In genomic region chr1:70171512-70171911, GRCh38 we compare ENCODE assay signal across 21 cellular contexts. TPM values are rescaled to one million over a fixed set of nuclear protein-coding genes. Genes with fewer than 3 reads are reported as not detected.
DNase-seq lines count a peak whose midpoint lies in the region; ATAC-seq, FAIRE-seq and TF ChIP-seq lines count a peak whose summit lies in the region.
"Had no signal": no experiment of that assay in that cellular context is flagged by ENCODE, and none has a peak within 500 bp of the region (broad histone marks: within the 10 kb centered on the region; RNA-seq: fewer than 3 reads in every experiment).

No MANE protein-coding gene starts in this region.

- DNase-seq in activated CD4-positive, CD25-positive, alpha-beta regulatory T cell treated with anti-CD3 and anti-CD28 coated beads, Interleukin-2, amount 50 U/mL, for 72 hours = no peak
- DNase-seq in RKO (ENCODE audit: low spot score) (peak; percentile 9), keratinocyte (ENCODE audit: low read depth, low spot score) (no peak), brain microvascular endothelial cell (no peak)
- DNase-seq: ACHN; AML-193; BE2C; CD4-positive, alpha-beta T cell; CD8-positive, alpha-beta memory T cell; DMS53; DMS79 treated with DMSO at 0.1 percent for 48 hours; GF-D8; GM23248; H9 had no signal

- H3K9me3 ChIP-seq in keratinocyte (ENCODE audit: control insufficient read depth, low read depth, low read length) = no peaks in the 10 kb centered on the region
- H3K9me3 ChIP-seq: BE2C; BLaER1 treated with 17β-estradiol and CSF1 and Interleukin-3, amounts not matched to agents 10 nM and 100 nM had no signal

- H3K4me2 ChIP-seq in keratinocyte (ENCODE audit: control insufficient read depth, extremely low read depth, insufficient read depth, low read depth, low read length) = no peak overlapping the region
- H3K4me2 ChIP-seq: BLaER1 treated with 17β-estradiol and CSF1 and Interleukin-3, amounts not matched to agents 10 nM and 100 nM had no signal

- peak; percentile 34 for FAIRE-seq in keratinocyte (lab: Jason Lieb, UNC)
- FAIRE-seq: GM12891, H1 had no signal

- dilution Hi-C loops in keratinocyte (cut with MboI; ENCODE audit: extremely low pct_ligation_motif_present, low sequenced_read_pairs) = no loop called here

- peak; percentile 33 to 35 for ATAC-seq in activated CD4-positive, CD25-positive, alpha-beta regulatory T cell treated with anti-CD3 and anti-CD28 coated beads, Interleukin-2, amount 50 U/mL, for 24 hours
- ATAC-seq in HG03175 (IDR thresholded peaks at IDR 0.05; ENCODE audit: unreplicated experiment) = no peak
- ATAC-seq: HCT116 had no signal

- H4K20me1 ChIP-seq in keratinocyte (ENCODE audit: control insufficient read depth, extremely low read depth, insufficient read depth, low read length) = no peaks in the 10 kb centered on the region

- in situ Hi-C loops in brain microvascular endothelial cell (cut with HindIII; ENCODE audit: low pct_ligation_motif_present, low sequenced_read_pairs) = no loop called here

- no peaks in the 10 kb centered on the region for H3K36me3 ChIP-seq in keratinocyte (ENCODE audit: control insufficient read depth in 2 of 2, extremely low read depth in 1 of 2, insufficient read depth in 2 of 2, low read length in 2 of 2)
- no peaks in the 10 kb centered on the region for H3K36me3 ChIP-seq in brain microvascular endothelial cell (replicated peaks)
- H3K36me3 ChIP-seq: BE2C had no signal

- no peaks in the 10 kb centered on the region for H3K27me3 ChIP-seq in keratinocyte (ENCODE audit: control insufficient read depth, extremely low read depth, insufficient read depth, low read length)
- H3K27me3 ChIP-seq in brain microvascular endothelial cell (replicated peaks) = no peaks in the 10 kb centered on the region
- H3K27me3 ChIP-seq: BE2C; BLaER1 treated with 17β-estradiol and CSF1 and Interleukin-3, amounts not matched to agents 10 nM and 100 nM had no signal

- H3K27ac ChIP-seq in keratinocyte (ENCODE audit: control insufficient read depth, insufficient read depth, low read length) (no peak overlapping the region), brain microvascular endothelial cell (no peak overlapping the region)
- H3K27ac ChIP-seq: 22Rv1; BLaER1 treated with 17β-estradiol and CSF1 and Interleukin-3, amounts not matched to agents 10 nM and 100 nM; GM23248 had no signal

- no peaks in the 10 kb centered on the region for H3K9me1 ChIP-seq in keratinocyte (ENCODE audit: control insufficient read depth, extremely low read depth, insufficient read depth, low read length)

- no peak for TF ChIP-seq CTCF in keratinocyte (optimal IDR thresholded peaks at IDR 0.05 in 1 of 3, IDR thresholded peaks at IDR 0.05 in 1 of 3, conservative IDR thresholded peaks at IDR 0.05 in 1 of 3; ENCODE audit: extremely low read depth in 1 of 3, insufficient read depth in 2 of 3, low read length in 3 of 3)
- no peak for TF ChIP-seq CTCF in brain microvascular endothelial cell (IDR thresholded peaks at IDR 0.05; ENCODE audit: low read depth, low read length, missing control alignments)

- H2AFZ ChIP-seq in keratinocyte (ENCODE audit: control insufficient read depth, low read length) = no peak overlapping the region
- H2AFZ ChIP-seq: GM23248 had no signal

- H3K9ac ChIP-seq in keratinocyte (ENCODE audit: control insufficient read depth, extremely low read depth, insufficient read depth, low read length) = no peak overlapping the region
- H3K9ac ChIP-seq: BLaER1 treated with 17β-estradiol and CSF1 and Interleukin-3, amounts not matched to agents 10 nM and 100 nM; GM23248 had no signal

- no peaks in the 10 kb centered on the region for H3K79me2 ChIP-seq in keratinocyte (ENCODE audit: control insufficient read depth, insufficient read depth, low read length)

- H3K4me1 ChIP-seq in keratinocyte (ENCODE audit: control insufficient read depth, extremely low read depth, insufficient read depth, low read length) = no peaks in the 10 kb centered on the region
- H3K4me1 ChIP-seq: BE2C had no signal

- H3K4me3 ChIP-seq in keratinocyte (ENCODE audit: control insufficient read depth in 2 of 3, extremely low read depth in 1 of 3, insufficient read depth in 2 of 3, low read depth in 1 of 3, low read length in 3 of 3) (no peak overlapping the region), brain microvascular endothelial cell (ENCODE audit: low read depth, low read length) (no peak overlapping the region)
- H3K4me3 ChIP-seq: BLaER1 treated with 17β-estradiol and CSF1 and Interleukin-3, amounts not matched to agents 10 nM and 100 nM; GM23248 had no signal

RNA-seq across cellular contexts. Expression of gene LRRC40, which starts 33.9 kb away (rescaled TPM):
- 14.6 to 28.5 TPM (median 15.9 TPM) in 3 replicates for polyA plus RNA-seq in keratinocyte
- 4.9 TPM for polyA plus RNA-seq in keratinocyte (2011; ENCODE audit: low read depth)
- 12.3 and 23.3 TPM in 2 replicates for polyA plus RNA-seq in keratinocyte (2011; cell fraction: cytosol; rRNA removed)
- 20.0 and 27.6 TPM in 2 replicates for polyA plus RNA-seq in keratinocyte (2011; cell fraction: nucleus; rRNA removed)
- polyA plus RNA-seq in keratinocyte (2012; ENCODE audit: low replicate concordance) = 8.1 and 14.3 TPM in 2 replicates
- polyA minus RNA-seq in keratinocyte = 2.3 to 16.9 TPM (median 7.8 TPM) in 3 replicates
- polyA minus RNA-seq in keratinocyte (2011; cell fraction: cytosol; rRNA and poly(A)+ RNA removed) = 7.7 TPM
- polyA minus RNA-seq in keratinocyte (2011; cell fraction: nucleus; rRNA and poly(A)+ RNA removed) = 8.0 and 16.1 TPM in 2 replicates

RNA-seq across cellular contexts. Expression of gene SRSF11, which starts 49.7 kb away (rescaled TPM):
- polyA plus RNA-seq in keratinocyte = 119 to 236 TPM (median 234 TPM) in 3 replicates
- 250 TPM for polyA plus RNA-seq in keratinocyte (2011; ENCODE audit: low read depth)
- polyA plus RNA-seq in keratinocyte (2011; cell fraction: cytosol; rRNA removed) = 52.0 and 63.7 TPM in 2 replicates
- 399 and 511 TPM in 2 replicates for polyA plus RNA-seq in keratinocyte (2011; cell fraction: nucleus; rRNA removed)
- 84.8 and 100 TPM in 2 replicates for polyA plus RNA-seq in keratinocyte (2012; ENCODE audit: low replicate concordance)
- polyA minus RNA-seq in keratinocyte = 104 to 189 TPM (median 172 TPM) in 3 replicates
- 49.5 TPM for polyA minus RNA-seq in keratinocyte (2011; cell fraction: cytosol; rRNA and poly(A)+ RNA removed)
- polyA minus RNA-seq in keratinocyte (2011; cell fraction: nucleus; rRNA and poly(A)+ RNA removed) = 146 and 228 TPM in 2 replicates
